ENCODE assay signal across 1 cellular context in genomic region chr4:168707205-168707604, GRCh38.
TF ChIP-seq lines count a peak whose summit lies in the region.

No MANE protein-coding gene starts in this region.

TF ChIP-seq in SK-N-SH, 30 proteins besides CTCF, POLR2A, EP300 and RAD21 (continued from another document):
- TF ChIP-seq PBX3 (IDR thresholded peaks at IDR 0.05) (peak; percentile 71), TCF12 (IDR thresholded peaks at IDR 0.05) (peak; percentile 91)
